In genomic region chr5:124746252-124746915, GRCh38 we compare ENCODE assay signal across 8 cellular contexts. TPM values are rescaled to one million over a fixed set of nuclear protein-coding genes. Genes with fewer than 3 reads are reported as not detected.
DNase-seq lines count a peak whose midpoint lies in the region; ATAC-seq and TF ChIP-seq lines count a peak whose summit lies in the region.

TSS of gene ZNF608 (minus strand) at chr5:124746639. CDS start at chr5:124744989, 1,650 bp downstream.

- TF ChIP-seq CTCF in CD8-positive, alpha-beta T cell (IDR thresholded peaks at IDR 0.05) = no peak
- TF ChIP-seq CTCF in VCaP (conservative IDR thresholded peaks at IDR 0.05) (0 out of 2 replicates have a peak, but pooled peaks have one; percentile 24), omental fat pad (IDR thresholded peaks at IDR 0.05) (no peak)

- H3K9me3 ChIP-seq in CD8-positive, alpha-beta T cell (ENCODE audit: low read length) = no peaks in the 10 kb centered on the region
- no peaks in the 10 kb centered on the region for H3K9me3 ChIP-seq in Karpas-422 (ENCODE audit: low read length)

- CTCF ChIA-PET in CD8-positive, alpha-beta T cell (lab: Charles Lee) = no interaction called here

- peak within 1 kb of the TSS; percentile 81 for H3K9ac ChIP-seq in Karpas-422 (ENCODE audit: low read length)

- intact Hi-C loops in CD8-positive, alpha-beta T cell (cut with DNase I, micrococcal nuclease) = no loop called here

- peak within 1 kb of the TSS; percentile 68; the same call in 1 of the 2 replicates for H2AFZ ChIP-seq in Karpas-422 (ENCODE audit: low read length)

- no peak within 1 kb of the TSS for H3K27ac ChIP-seq in CD8-positive, alpha-beta T cell (ENCODE audit: low read depth, low read length)
- peak within 1 kb of the TSS; percentile 98 for H3K27ac ChIP-seq in Karpas-422 (ENCODE audit: low read length)
- H3K27ac ChIP-seq in VCaP = peak within 1 kb of the TSS; percentile 92

- peaks cover 42% of the 10 kb centered on the region for H3K27me3 Mint-ChIP-seq in CD8-positive, alpha-beta T cell (ENCODE audit: low read depth)

- no peak for DNase-seq in CD8-positive, alpha-beta T cell
- DNase-seq in Karpas-422 = no peak
- peak; percentile 85 for DNase-seq in foreskin melanocyte
- no peak for DNase-seq in omental fat pad (ENCODE audit: low spot score)
- DNase-seq in stimulated activated CD4-positive, alpha-beta T cell treated with anti-CD3 and anti-CD28 coated beads, Interleukin-4, amount 100 ng/mL, for 4 hours = no peak

- H3K4me3 ChIP-seq in CD8-positive, alpha-beta T cell (ENCODE audit: low read depth, low read length) = no peak within 1 kb of the TSS
- peak within 1 kb of the TSS; percentile 78 for H3K4me3 ChIP-seq in Karpas-422 (ENCODE audit: low read length)

- H3K36me3 Mint-ChIP-seq in CD8-positive, alpha-beta T cell = no peaks in the 10 kb centered on the region

- H3K4me1 Mint-ChIP-seq in CD8-positive, alpha-beta T cell (ENCODE audit: low read depth) = peaks cover 29% of the 10 kb centered on the region

- peaks cover 25% of the 10 kb centered on the region for H3K27me3 ChIP-seq in CD8-positive, alpha-beta T cell (ENCODE audit: insufficient read depth, low read length)
- no peaks in the 10 kb centered on the region for H3K27me3 ChIP-seq in Karpas-422 (ENCODE audit: low read length)

- H3K4me3 Mint-ChIP-seq in CD8-positive, alpha-beta T cell = peak within 1 kb of the TSS; percentile 60

- no peaks in the 10 kb centered on the region for H3K9me3 Mint-ChIP-seq in CD8-positive, alpha-beta T cell

- ATAC-seq in CD8-positive, alpha-beta T cell = no peak
- ATAC-seq in omental fat pad (ENCODE audit: low FRiP score) (peak; percentile 9), HG03378 (IDR thresholded peaks at IDR 0.05; ENCODE audit: unreplicated experiment) (no peak), HG02571 (IDR thresholded peaks at IDR 0.05; ENCODE audit: unreplicated experiment) (no peak)

- peak within 1 kb of the TSS; percentile 99 for H3K4me2 ChIP-seq in Karpas-422 (ENCODE audit: low read depth, low read length, poor library complexity, severe bottlenecking)

- peak within 1 kb of the TSS; percentile 6 for H3K27ac Mint-ChIP-seq in CD8-positive, alpha-beta T cell

- peaks cover 11% of the 10 kb centered on the region for H3K4me1 ChIP-seq in CD8-positive, alpha-beta T cell (ENCODE audit: insufficient read depth, low read length)
- peaks cover 83% of the 10 kb centered on the region for H3K4me1 ChIP-seq in Karpas-422 (ENCODE audit: low read length)

- H3K36me3 ChIP-seq in CD8-positive, alpha-beta T cell (ENCODE audit: insufficient read depth, low read length) = no peaks in the 10 kb centered on the region
- no peaks in the 10 kb centered on the region for H3K36me3 ChIP-seq in Karpas-422 (ENCODE audit: insufficient read depth, low read length)

- H3K9me2 ChIP-seq in Karpas-422 (replicated peaks; ENCODE audit: insufficient read depth, low read length) = no peaks in the 10 kb centered on the region

- POLR2A ChIA-PET in CD8-positive, alpha-beta T cell (lab: Charles Lee) = no interaction called here

- H3K79me2 ChIP-seq in Karpas-422 (ENCODE audit: low read length) = no peaks in the 10 kb centered on the region

- H4K20me1 ChIP-seq in Karpas-422 (ENCODE audit: insufficient read depth, low read depth, low read length) = no peaks in the 10 kb centered on the region

RNA-seq across cellular contexts. Expression of gene ZNF608, which starts in this region (rescaled TPM):
- 1 to 10 TPM in 1 of 2 experiments, under 1 TPM in 1; 0.27 to 1.1 TPM for total RNA-seq in CD8-positive, alpha-beta T cell
- 12.1 and 12.8 TPM in 2 replicates for total RNA-seq in Karpas-422 (2014; rRNA removed; shearing (Covaris generic); ENCODE audit: low replicate concordance)
- total RNA-seq in omental fat pad = 10 to 100 TPM; 14.8 to 26.2 (median 20.8) TPM
